8 cellular contexts compared by ENCODE assay signal in genomic region chr17:2398188-2398587, GRCh38. TPM values are rescaled to one million over a fixed set of nuclear protein-coding genes. Genes with fewer than 3 reads are reported as not detected.
DNase-seq lines count a peak whose midpoint lies in the region; ATAC-seq and TF ChIP-seq lines count a peak whose summit lies in the region.

No MANE protein-coding gene starts in this region.

- no peaks in the 10 kb centered on the region for H3K36me3 ChIP-seq in adipocyte (ENCODE audit: control insufficient read depth, insufficient read depth, low read length, severe bottlenecking)

- peak overlapping the region; percentile 40 to 99 (median 84) for H3K27ac Mint-ChIP-seq in immature natural killer cell
- H3K27ac Mint-ChIP-seq in stimulated activated memory B cell treated with anti-CD40 and anti-IgM and Interleukin-4, amounts not matched to agents 10 μg/mL and 1 μg/mL and 100 μg/mL, for 72 hours: peak overlapping the region; percentile 98

- peak overlapping the region; percentile 55 to 99 (median 66) for H3K4me3 Mint-ChIP-seq in immature natural killer cell
- peak overlapping the region; percentile 74 for H3K4me3 Mint-ChIP-seq in stimulated activated memory B cell treated with anti-CD40 and anti-IgM and Interleukin-4, amounts not matched to agents 10 μg/mL and 1 μg/mL and 100 μg/mL, for 72 hours

- TF ChIP-seq CTCF in HL-60 (IDR thresholded peaks at IDR 0.05; ENCODE audit: insufficient read depth, low read length): no peak

- H3K27ac ChIP-seq in HL-60 (replicated peaks): peak overlapping the region; percentile 93

- H3K27me3 ChIP-seq in HL-60 (ENCODE audit: insufficient read depth, poor library complexity, severe bottlenecking) (no peaks in the 10 kb centered on the region), adipocyte (replicated peaks; ENCODE audit: control insufficient read depth, insufficient read depth, low read length) (no peaks in the 10 kb centered on the region)

- H3K4me1 ChIP-seq in adipocyte (ENCODE audit: control insufficient read depth, insufficient read depth, low read length): peaks cover 56% of the 10 kb centered on the region

- H3K4me1 Mint-ChIP-seq in immature natural killer cell: peaks cover 37 to 43% of the 10 kb centered on the region in 2 donors
- peaks cover 73% of the 10 kb centered on the region for H3K4me1 Mint-ChIP-seq in stimulated activated memory B cell treated with anti-CD40 and anti-IgM and Interleukin-4, amounts not matched to agents 10 μg/mL and 1 μg/mL and 100 μg/mL, for 72 hours

- ATAC-seq in stimulated activated memory B cell treated with anti-CD40 and anti-IgM and Interleukin-4, amounts not matched to agents 10 μg/mL and 1 μg/mL and 100 μg/mL, for 72 hours: no peak
- ATAC-seq in HG03432 (IDR thresholded peaks at IDR 0.05; ENCODE audit: unreplicated experiment): no peak

- peak overlapping the region; percentile 88 for H3K9ac ChIP-seq in adipocyte (ENCODE audit: low read length)

- H3K36me3 Mint-ChIP-seq in immature natural killer cell: no peaks in the 10 kb centered on the region
- no peaks in the 10 kb centered on the region for H3K36me3 Mint-ChIP-seq in stimulated activated memory B cell treated with anti-CD40 and anti-IgM and Interleukin-4, amounts not matched to agents 10 μg/mL and 1 μg/mL and 100 μg/mL, for 72 hours

- peaks cover 28 to 38% (median 29%) of the 10 kb centered on the region in 3 donors for H3K27me3 Mint-ChIP-seq in immature natural killer cell (ENCODE audit: low read depth in 3 of 3)
- H3K27me3 Mint-ChIP-seq in stimulated activated memory B cell treated with anti-CD40 and anti-IgM and Interleukin-4, amounts not matched to agents 10 μg/mL and 1 μg/mL and 100 μg/mL, for 72 hours: no peaks in the 10 kb centered on the region

- no peaks in the 10 kb centered on the region for H3K9me3 Mint-ChIP-seq in immature natural killer cell
- no peaks in the 10 kb centered on the region for H3K9me3 Mint-ChIP-seq in stimulated activated memory B cell treated with anti-CD40 and anti-IgM and Interleukin-4, amounts not matched to agents 10 μg/mL and 1 μg/mL and 100 μg/mL, for 72 hours

- H3K9me3 ChIP-seq in adipocyte (ENCODE audit: control insufficient read depth, low read length): no peaks in the 10 kb centered on the region

- DNase-seq in HL-60 (ENCODE audit: low read depth in 1 of 2, low spot score in 1 of 2) (no peak), adipocyte (ENCODE audit: low read depth) (no peak), immature natural killer cell (no peak), T1000 (lab: John Stamatoyannopoulos, UW) (no peak), NCI-H524 (lab: John Stamatoyannopoulos, UW) (no peak)
- no peak for DNase-seq in activated CD4-positive, alpha-beta T cell treated with anti-CD3 and anti-CD28 coated beads for 1 hour

- peak overlapping the region; percentile 29; the same call in 1 of the 2 replicates for H3K4me3 ChIP-seq in HL-60 (replicated peaks; ENCODE audit: insufficient read depth, low read length)
- H3K4me3 ChIP-seq in adipocyte (ENCODE audit: low read length): peak overlapping the region; percentile 97

RNA-seq across cellular contexts. Expression of gene MNT, which starts 2.7 kb away (rescaled TPM):
- polyA plus RNA-seq in immature natural killer cell: 1 to 10 TPM in 1 of 3 donors, under 1 TPM in 2; 0.10 to 1.1 (median 0.64) TPM
